In the genomic region with DNA sequence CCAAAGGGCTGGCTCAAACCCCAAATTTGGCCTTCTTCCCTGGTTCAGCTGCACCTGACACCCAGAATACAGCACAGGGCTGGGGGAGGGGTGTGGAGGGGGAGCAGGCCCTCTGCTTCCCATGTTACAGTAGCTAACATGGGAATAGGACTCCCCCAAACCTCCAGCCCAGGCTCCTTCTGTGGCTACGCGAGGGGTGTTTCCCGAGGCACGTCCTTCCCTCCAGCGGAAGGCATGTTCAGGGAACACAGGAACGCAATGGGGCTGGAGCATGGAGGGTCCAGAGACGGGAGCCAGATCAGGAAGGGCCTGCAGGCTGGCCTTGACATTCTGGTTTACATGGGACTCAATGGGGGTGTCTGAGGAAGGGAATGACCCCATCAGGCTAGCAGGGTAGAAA, we compare ENCODE assay signal across 18 cellular contexts. TPM values are rescaled to one million over a fixed set of nuclear protein-coding genes. Genes with fewer than 3 reads are reported as not detected.
"Had no signal": no experiment of that assay in that cellular context is flagged by ENCODE, and none has a peak within 500 bp of the region (broad histone marks: within the 10 kb centered on the region; RNA-seq: fewer than 3 reads in every experiment).

No MANE protein-coding gene starts in this region.

- H3K27me3 ChIP-seq: breast epithelium, left lung, uterus had no signal

- H3K4me3 Mint-ChIP-seq: activated CD4-positive, alpha-beta memory T cell treated with anti-CD3 and anti-CD28 coated beads for 36 hours; activated naive CD8-positive, alpha-beta T cell treated with anti-CD3 and anti-CD28 coated beads for 36 hours; central memory CD8-positive, alpha-beta T cell; naive thymus-derived CD4-positive, alpha-beta T cell; stimulated activated effector memory CD8-positive, alpha-beta T cell treated with anti-CD3 and anti-CD28 coated beads, Interleukin-12 subunit alpha, Interleukin-12 subunit beta, amount 100 ng/mL, for 72 hours had no signal

- H3K4me1 Mint-ChIP-seq: activated naive CD8-positive, alpha-beta T cell treated with anti-CD3 and anti-CD28 coated beads for 36 hours; immature natural killer cell had no signal

- H3K27ac Mint-ChIP-seq: activated CD4-positive, alpha-beta memory T cell treated with anti-CD3 and anti-CD28 coated beads for 36 hours; activated naive CD8-positive, alpha-beta T cell treated with anti-CD3 and anti-CD28 coated beads for 36 hours; stimulated activated effector memory CD8-positive, alpha-beta T cell treated with anti-CD3 and anti-CD28 coated beads, Interleukin-12 subunit alpha, Interleukin-12 subunit beta, amount 100 ng/mL, for 72 hours had no signal

- H3K4me1 ChIP-seq: breast epithelium, left lung, stomach, uterus had no signal

- H3K36me3 Mint-ChIP-seq: activated CD4-positive, alpha-beta memory T cell treated with anti-CD3 and anti-CD28 coated beads for 36 hours; activated naive CD8-positive, alpha-beta T cell treated with anti-CD3 and anti-CD28 coated beads for 36 hours; stimulated activated effector memory CD8-positive, alpha-beta T cell treated with anti-CD3 and anti-CD28 coated beads, Interleukin-12 subunit alpha, Interleukin-12 subunit beta, amount 100 ng/mL, for 72 hours had no signal

- H3K9me3 Mint-ChIP-seq: activated naive CD8-positive, alpha-beta T cell treated with anti-CD3 and anti-CD28 coated beads for 36 hours; central memory CD8-positive, alpha-beta T cell; stimulated activated effector memory CD8-positive, alpha-beta T cell treated with anti-CD3 and anti-CD28 coated beads, Interleukin-12 subunit alpha, Interleukin-12 subunit beta, amount 100 ng/mL, for 72 hours had no signal

- DNase-seq: left lung, uterus had no signal

- H3K36me3 ChIP-seq: breast epithelium, left lung, stomach, uterus had no signal

- H3K27me3 Mint-ChIP-seq: activated CD4-positive, alpha-beta memory T cell treated with anti-CD3 and anti-CD28 coated beads for 36 hours; activated naive CD8-positive, alpha-beta T cell treated with anti-CD3 and anti-CD28 coated beads for 36 hours; central memory CD8-positive, alpha-beta T cell had no signal

- H3K27ac ChIP-seq: breast epithelium, coronary artery, left lung, stomach, uterus had no signal

- H3K9me3 ChIP-seq: breast epithelium, uterus had no signal

- H3K4me3 ChIP-seq: breast epithelium, coronary artery, left lung, lung, stomach, uterus had no signal

RNA-seq across cellular contexts. Expression of gene IGLL1, which starts 11.8 kb away (rescaled TPM):
- total RNA-seq: activated CD4-positive, alpha-beta memory T cell treated with anti-CD3 and anti-CD28 coated beads for 36 hours; activated naive CD8-positive, alpha-beta T cell treated with anti-CD3 and anti-CD28 coated beads for 36 hours; astrocyte; breast epithelium; fibroblast of lung; glomerular endothelial cell; left lung; osteocyte; skeletal muscle tissue; temporal lobe had no signal
- polyA plus RNA-seq: fibroblast of lung; immature natural killer cell; naive thymus-derived CD4-positive, alpha-beta T cell; stomach had no signal

RNA-seq across cellular contexts. Expression of gene DRICH1, which starts 40.3 kb away (rescaled TPM):
- total RNA-seq: activated naive CD8-positive, alpha-beta T cell treated with anti-CD3 and anti-CD28 coated beads for 36 hours; astrocyte; fibroblast of lung; glomerular endothelial cell had no signal
- polyA plus RNA-seq: fibroblast of lung; immature natural killer cell; naive thymus-derived CD4-positive, alpha-beta T cell had no signal
